ENCODE assay signal across 1 cellular context in the genomic region with DNA sequence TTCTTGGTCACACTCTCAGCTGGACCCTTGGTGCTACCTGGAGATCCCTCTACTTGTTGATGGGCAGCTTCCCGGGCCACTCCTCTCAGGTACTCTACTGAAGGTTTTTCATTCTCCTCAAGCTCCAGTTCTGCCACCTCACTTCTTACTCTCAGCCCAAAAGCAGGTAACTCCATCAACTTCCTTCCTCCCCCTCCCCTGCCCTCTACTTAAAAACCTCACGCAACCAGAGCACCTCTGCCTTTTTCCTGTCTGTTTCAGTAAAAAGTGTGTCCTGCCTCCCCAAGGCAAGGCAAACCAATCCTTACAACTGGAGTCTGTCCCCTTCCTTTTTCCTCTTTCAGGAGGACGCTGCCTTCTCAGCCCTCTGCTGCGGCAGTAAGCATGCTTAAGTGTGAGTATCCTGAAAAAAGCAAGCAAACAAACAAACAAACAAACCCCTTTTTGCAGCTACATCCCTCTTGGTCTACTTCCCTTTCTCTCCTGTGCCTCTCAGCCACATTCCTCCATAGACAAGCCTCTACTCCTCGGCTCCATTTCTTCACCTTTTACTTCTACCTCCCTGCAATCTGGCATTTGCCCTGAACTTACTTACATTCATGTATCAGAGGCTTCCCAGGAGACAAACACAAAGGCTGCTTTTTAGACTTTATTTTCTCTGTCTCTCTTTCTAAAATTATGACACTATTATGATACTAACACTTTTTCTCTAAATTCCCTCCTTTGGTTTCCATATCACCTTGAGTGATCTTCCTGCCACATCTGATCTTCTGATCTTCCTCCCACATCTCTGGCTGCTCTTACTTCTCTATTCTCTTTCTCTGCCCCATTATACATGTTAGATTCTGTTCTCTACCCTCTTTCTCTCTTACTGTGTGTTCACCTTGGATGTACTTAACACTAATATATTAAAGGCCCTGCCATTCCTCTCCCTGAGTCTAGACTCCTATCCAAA.
TF ChIP-seq lines count a peak whose summit lies in the region.

No MANE protein-coding gene starts in this region.

TF ChIP-seq in H1, 55 proteins besides CTCF, POLR2A, EP300 and RAD21 (continued from another document):
- TF ChIP-seq KDM1A (IDR thresholded peaks at IDR 0.05; ENCODE audit: borderline replicate concordance, low read length) = no peak
- no peak for TF ChIP-seq RXRA (IDR thresholded peaks at IDR 0.05; ENCODE audit: insufficient read depth, low read depth, low read length)
- TF ChIP-seq EGR1 (IDR thresholded peaks at IDR 0.05; ENCODE audit: borderline replicate concordance, low read depth, low read length) = no peak
- TF ChIP-seq NANOG (IDR thresholded peaks at IDR 0.05; ENCODE audit: insufficient read depth, low read depth, low read length, poor library complexity, severe bottlenecking) = no peak
- TF ChIP-seq SIN3A (conservative IDR thresholded peaks at IDR 0.05 in 1 of 2, IDR thresholded peaks at IDR 0.05 in 1 of 2; ENCODE audit: low read depth in 1 of 2, low read length in 2 of 2) = no peak
- TF ChIP-seq POLR2AphosphoS5 (IDR thresholded peaks at IDR 0.05; ENCODE audit: low read depth, low read length) = no peak
- TF ChIP-seq JUND (IDR thresholded peaks at IDR 0.05; ENCODE audit: low read length) = no peak
- TF ChIP-seq TAF7 (optimal IDR thresholded peaks at IDR 0.05; ENCODE audit: borderline replicate concordance, low read depth, low read length) = no peak
- no peak for TF ChIP-seq TCF12 (IDR thresholded peaks at IDR 0.05; ENCODE audit: low read depth, low read length)
- no peak for TF ChIP-seq SP1 (IDR thresholded peaks at IDR 0.05; ENCODE audit: low read depth, low read length)
